18 cellular contexts compared by ENCODE assay signal in genomic region chr2:17475285-17475684, GRCh38. TPM values are rescaled to one million over a fixed set of nuclear protein-coding genes. Genes with fewer than 3 reads are reported as not detected.
"Had no signal": no experiment of that assay in that cellular context is flagged by ENCODE, and none has a peak within 500 bp of the region (broad histone marks: within the 10 kb centered on the region; RNA-seq: fewer than 3 reads in every experiment).

No MANE protein-coding gene starts in this region.

- H3K4me1 Mint-ChIP-seq: naive B cell; stimulated activated naive CD8-positive, alpha-beta T cell treated with anti-CD3 and anti-CD28 coated beads, Interleukin-15, amount 100 ng/mL, for 72 hours had no signal

- H3K27me3 Mint-ChIP-seq: stimulated activated naive CD8-positive, alpha-beta T cell treated with anti-CD3 and anti-CD28 coated beads, Interleukin-15, amount 100 ng/mL, for 72 hours had no signal

- DNase-seq: activated CD4-positive, alpha-beta T cell treated with anti-CD3 and anti-CD28 coated beads for 48 hours; activated CD8-positive, alpha-beta memory T cell treated with anti-CD3 and anti-CD28 coated beads for 24 hours; activated naive CD4-positive, alpha-beta T cell treated with Interleukin-2 at 50 U/mL for 16 hours; central memory CD4-positive, alpha-beta T cell; cortex of kidney; effector CD8-positive, alpha-beta T cell; hypothalamus; midbrain; naive B cell; retina; stimulated activated CD4-positive, alpha-beta T cell treated with anti-CD3 and anti-CD28 coated beads, Interleukin-15, amount 100 ng/mL, for 24 hours; stimulated activated CD4-positive, alpha-beta T cell treated with anti-CD3 and anti-CD28 coated beads, Interleukin-4, amount 100 ng/mL, for 24 hours; stimulated activated naive CD8-positive, alpha-beta T cell treated with anti-CD3 and anti-CD28 coated beads, Interleukin-15, amount 100 ng/mL, for 72 hours; thyroid gland had no signal

- ATAC-seq: stimulated activated naive CD8-positive, alpha-beta T cell treated with anti-CD3 and anti-CD28 coated beads, Interleukin-15, amount 100 ng/mL, for 72 hours; WTC11 had no signal

- H3K36me3 ChIP-seq: thyroid gland, vagina had no signal

- H3K4me3 ChIP-seq: thyroid gland, vagina had no signal

- H3K27ac ChIP-seq: thyroid gland, vagina had no signal

- H3K4me3 Mint-ChIP-seq: naive B cell; stimulated activated naive CD8-positive, alpha-beta T cell treated with anti-CD3 and anti-CD28 coated beads, Interleukin-15, amount 100 ng/mL, for 72 hours; WTC11 had no signal

- H3K4me1 ChIP-seq: thyroid gland had no signal

- H3K9me3 ChIP-seq: thyroid gland, vagina had no signal

- H3K27ac Mint-ChIP-seq: naive B cell; stimulated activated naive CD8-positive, alpha-beta T cell treated with anti-CD3 and anti-CD28 coated beads, Interleukin-15, amount 100 ng/mL, for 72 hours; WTC11 had no signal

- H3K27me3 ChIP-seq: thyroid gland, vagina had no signal

RNA-seq across cellular contexts. Expression of gene RAD51AP2, which starts 43.0 kb away (rescaled TPM):
- total RNA-seq: glomerular endothelial cell, skeletal muscle tissue had no signal
